ENCODE assay signal across 1 cellular context in the genomic region with DNA sequence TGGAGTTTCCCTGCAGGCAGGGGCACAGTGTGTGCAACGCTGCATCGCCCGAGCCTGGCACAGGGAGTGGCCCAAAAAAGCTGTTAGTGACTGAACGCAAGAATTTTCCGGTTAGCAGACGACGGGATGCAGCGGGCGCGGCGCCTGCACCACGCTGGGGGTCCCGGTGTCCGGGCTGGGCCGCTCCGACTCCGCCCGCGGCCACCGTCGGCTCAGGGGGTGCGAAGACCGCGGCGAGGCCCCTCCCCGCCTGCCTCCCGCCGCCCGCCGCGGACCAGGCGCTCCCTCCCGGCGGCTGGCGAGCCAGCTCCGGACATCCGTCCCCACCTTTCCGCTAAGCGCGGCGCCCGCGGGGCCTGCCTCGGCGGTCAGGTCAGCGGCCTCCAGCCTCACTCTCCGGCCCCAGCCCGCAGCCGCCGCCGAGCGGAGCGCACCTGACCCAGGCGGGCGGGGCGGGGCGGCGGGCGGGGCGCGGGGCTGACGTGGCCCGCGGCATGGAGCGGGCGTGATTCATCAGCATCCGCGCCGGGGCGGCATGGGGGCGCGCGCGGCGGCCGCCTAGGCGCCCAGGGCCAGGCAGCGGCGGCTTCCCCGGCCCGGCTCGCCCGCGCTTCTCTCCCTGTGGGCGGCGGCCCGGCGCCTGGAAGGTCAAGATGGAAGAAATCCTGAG.
TF ChIP-seq lines count a peak whose summit lies in the region.

A gene with protein sequence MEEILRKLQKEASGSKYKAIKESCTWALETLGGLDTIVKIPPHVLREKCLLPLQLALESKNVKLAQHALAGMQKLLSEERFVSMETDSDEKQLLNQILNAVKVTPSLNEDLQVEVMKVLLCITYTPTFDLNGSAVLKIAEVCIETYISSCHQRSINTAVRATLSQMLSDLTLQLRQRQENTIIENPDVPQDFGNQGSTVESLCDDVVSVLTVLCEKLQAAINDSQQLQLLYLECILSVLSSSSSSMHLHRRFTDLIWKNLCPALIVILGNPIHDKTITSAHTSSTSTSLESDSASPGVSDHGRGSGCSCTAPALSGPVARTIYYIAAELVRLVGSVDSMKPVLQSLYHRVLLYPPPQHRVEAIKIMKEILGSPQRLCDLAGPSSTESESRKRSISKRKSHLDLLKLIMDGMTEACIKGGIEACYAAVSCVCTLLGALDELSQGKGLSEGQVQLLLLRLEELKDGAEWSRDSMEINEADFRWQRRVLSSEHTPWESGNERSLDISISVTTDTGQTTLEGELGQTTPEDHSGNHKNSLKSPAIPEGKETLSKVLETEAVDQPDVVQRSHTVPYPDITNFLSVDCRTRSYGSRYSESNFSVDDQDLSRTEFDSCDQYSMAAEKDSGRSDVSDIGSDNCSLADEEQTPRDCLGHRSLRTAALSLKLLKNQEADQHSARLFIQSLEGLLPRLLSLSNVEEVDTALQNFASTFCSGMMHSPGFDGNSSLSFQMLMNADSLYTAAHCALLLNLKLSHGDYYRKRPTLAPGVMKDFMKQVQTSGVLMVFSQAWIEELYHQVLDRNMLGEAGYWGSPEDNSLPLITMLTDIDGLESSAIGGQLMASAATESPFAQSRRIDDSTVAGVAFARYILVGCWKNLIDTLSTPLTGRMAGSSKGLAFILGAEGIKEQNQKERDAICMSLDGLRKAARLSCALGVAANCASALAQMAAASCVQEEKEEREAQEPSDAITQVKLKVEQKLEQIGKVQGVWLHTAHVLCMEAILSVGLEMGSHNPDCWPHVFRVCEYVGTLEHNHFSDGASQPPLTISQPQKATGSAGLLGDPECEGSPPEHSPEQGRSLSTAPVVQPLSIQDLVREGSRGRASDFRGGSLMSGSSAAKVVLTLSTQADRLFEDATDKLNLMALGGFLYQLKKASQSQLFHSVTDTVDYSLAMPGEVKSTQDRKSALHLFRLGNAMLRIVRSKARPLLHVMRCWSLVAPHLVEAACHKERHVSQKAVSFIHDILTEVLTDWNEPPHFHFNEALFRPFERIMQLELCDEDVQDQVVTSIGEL (N-terminal part only) (plus strand): TSS at position 506 of the 670 bp plus-strand sequence. CDS start 148 bp downstream, at position 654.

TF ChIP-seq in HepG2, 621 proteins besides CTCF, POLR2A, EP300 and RAD21 (continued from another document and continues in another):
- TF ChIP-seq, protein P1, sequence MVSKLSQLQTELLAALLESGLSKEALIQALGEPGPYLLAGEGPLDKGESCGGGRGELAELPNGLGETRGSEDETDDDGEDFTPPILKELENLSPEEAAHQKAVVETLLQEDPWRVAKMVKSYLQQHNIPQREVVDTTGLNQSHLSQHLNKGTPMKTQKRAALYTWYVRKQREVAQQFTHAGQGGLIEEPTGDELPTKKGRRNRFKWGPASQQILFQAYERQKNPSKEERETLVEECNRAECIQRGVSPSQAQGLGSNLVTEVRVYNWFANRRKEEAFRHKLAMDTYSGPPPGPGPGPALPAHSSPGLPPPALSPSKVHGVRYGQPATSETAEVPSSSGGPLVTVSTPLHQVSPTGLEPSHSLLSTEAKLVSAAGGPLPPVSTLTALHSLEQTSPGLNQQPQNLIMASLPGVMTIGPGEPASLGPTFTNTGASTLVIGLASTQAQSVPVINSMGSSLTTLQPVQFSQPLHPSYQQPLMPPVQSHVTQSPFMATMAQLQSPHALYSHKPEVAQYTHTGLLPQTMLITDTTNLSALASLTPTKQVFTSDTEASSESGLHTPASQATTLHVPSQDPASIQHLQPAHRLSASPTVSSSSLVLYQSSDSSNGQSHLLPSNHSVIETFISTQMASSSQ (IDR thresholded peaks at IDR 0.05; ENCODE audit: low read depth): no peak
- TF ChIP-seq, protein P1 (CRISPR knock-in tag; IDR thresholded peaks at IDR 0.05; ENCODE audit: borderline replicate concordance): no peak
- no peak for TF ChIP-seq YEATS2 (CRISPR knock-in tag; IDR thresholded peaks at IDR 0.05; ENCODE audit: borderline replicate concordance)
- no peak for TF ChIP-seq ZNF331 (CRISPR knock-in tag; IDR thresholded peaks at IDR 0.05)
- TF ChIP-seq KLF13 (CRISPR knock-in tag; IDR thresholded peaks at IDR 0.05): no peak
- peak; percentile 41; the same call in 1 of the 2 replicates for TF ChIP-seq ZBTB38 (CRISPR knock-in tag; IDR thresholded peaks at IDR 0.05)
- TF ChIP-seq GATAD1 (CRISPR knock-in tag; IDR thresholded peaks at IDR 0.05): no peak
- no peak; the same call in 1 of the 2 replicates for TF ChIP-seq ZNF616 (CRISPR knock-in tag; IDR thresholded peaks at IDR 0.05; ENCODE audit: low read depth)
- no peak for TF ChIP-seq ZNF572 (CRISPR knock-in tag; IDR thresholded peaks at IDR 0.05)
- TF ChIP-seq MIXL1 (CRISPR knock-in tag; IDR thresholded peaks at IDR 0.05): no peak
- TF ChIP-seq ZNF12 (CRISPR knock-in tag; IDR thresholded peaks at IDR 0.05): 0 out of 2 replicates have a peak, but pooled peaks have one; percentile 29
- no peak for TF ChIP-seq ZNF605 (CRISPR knock-in tag; IDR thresholded peaks at IDR 0.05)
- 0 out of 2 replicates have a peak, but pooled peaks have one; percentile 39 for TF ChIP-seq ZBTB20 (CRISPR knock-in tag; IDR thresholded peaks at IDR 0.05; ENCODE audit: borderline replicate concordance, low read depth)
- 0 out of 2 replicates have a peak, but pooled peaks have one; percentile 30 for TF ChIP-seq POLR2G (IDR thresholded peaks at IDR 0.05; ENCODE audit: low read depth, low read length)
- TF ChIP-seq CCDC6 (CRISPR knock-in tag; IDR thresholded peaks at IDR 0.05): peak; percentile 93
- TF ChIP-seq, protein P2, sequence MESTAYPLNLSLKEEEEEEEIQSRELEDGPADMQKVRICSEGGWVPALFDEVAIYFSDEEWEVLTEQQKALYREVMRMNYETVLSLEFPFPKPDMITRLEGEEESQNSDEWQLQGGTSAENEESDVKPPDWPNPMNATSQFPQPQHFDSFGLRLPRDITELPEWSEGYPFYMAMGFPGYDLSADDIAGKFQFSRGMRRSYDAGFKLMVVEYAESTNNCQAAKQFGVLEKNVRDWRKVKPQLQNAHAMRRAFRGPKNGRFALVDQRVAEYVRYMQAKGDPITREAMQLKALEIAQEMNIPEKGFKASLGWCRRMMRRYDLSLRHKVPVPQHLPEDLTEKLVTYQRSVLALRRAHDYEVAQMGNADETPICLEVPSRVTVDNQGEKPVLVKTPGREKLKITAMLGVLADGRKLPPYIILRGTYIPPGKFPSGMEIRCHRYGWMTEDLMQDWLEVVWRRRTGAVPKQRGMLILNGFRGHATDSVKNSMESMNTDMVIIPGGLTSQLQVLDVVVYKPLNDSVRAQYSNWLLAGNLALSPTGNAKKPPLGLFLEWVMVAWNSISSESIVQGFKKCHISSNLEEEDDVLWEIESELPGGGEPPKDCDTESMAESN (CRISPR knock-in tag; conservative IDR thresholded peaks at IDR 0.05): peak; percentile 76; the same call in 1 of the 2 replicates
- TF ChIP-seq ZNF547 (CRISPR knock-in tag; IDR thresholded peaks at IDR 0.05): peak; percentile 63
- no peak for TF ChIP-seq GTF2F1 (IDR thresholded peaks at IDR 0.05; ENCODE audit: low read length)
- TF ChIP-seq, protein P3, sequence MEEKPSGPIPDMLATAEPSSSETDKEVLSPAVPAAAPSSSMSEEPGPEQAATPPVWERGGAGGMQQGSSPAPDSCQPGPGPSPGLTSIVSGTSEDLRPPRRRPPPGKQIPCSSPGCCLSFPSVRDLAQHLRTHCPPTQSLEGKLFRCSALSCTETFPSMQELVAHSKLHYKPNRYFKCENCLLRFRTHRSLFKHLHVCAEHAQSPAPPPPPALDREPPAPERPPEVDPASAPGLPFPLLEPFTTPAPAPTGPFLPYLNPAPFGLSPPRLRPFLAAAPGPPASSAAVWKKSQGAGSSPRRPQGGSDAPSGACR (CRISPR knock-in tag; IDR thresholded peaks at IDR 0.05): no peak
- no peak for TF ChIP-seq RBM39 (IDR thresholded peaks at IDR 0.05; ENCODE audit: low read depth, low read length, poor library complexity, severe bottlenecking)
- peak; percentile 9; the same call in 1 of the 2 replicates for TF ChIP-seq FOXO1 (CRISPR knock-in tag; IDR thresholded peaks at IDR 0.05)
- no peak for TF ChIP-seq MIER3 (CRISPR knock-in tag; IDR thresholded peaks at IDR 0.05; ENCODE audit: borderline replicate concordance)
- no peak for TF ChIP-seq MEIS1 (CRISPR knock-in tag; IDR thresholded peaks at IDR 0.05; ENCODE audit: borderline replicate concordance)
- TF ChIP-seq ZNF460 (CRISPR knock-in tag; IDR thresholded peaks at IDR 0.05; ENCODE audit: borderline replicate concordance): no peak
- TF ChIP-seq XRCC5 (optimal IDR thresholded peaks at IDR 0.05; ENCODE audit: low read length): no peak
- no peak for TF ChIP-seq MIER2 (CRISPR knock-in tag; IDR thresholded peaks at IDR 0.05)
- no peak for TF ChIP-seq TIGD3 (CRISPR knock-in tag; IDR thresholded peaks at IDR 0.05; ENCODE audit: borderline replicate concordance)
- TF ChIP-seq ZNF724P (CRISPR knock-in tag; IDR thresholded peaks at IDR 0.05; ENCODE audit: borderline replicate concordance): no peak; the same call in 1 of the 2 replicates
- TF ChIP-seq GPN1 (CRISPR knock-in tag; IDR thresholded peaks at IDR 0.05; ENCODE audit: borderline replicate concordance): no peak
- TF ChIP-seq HIVEP1 (CRISPR knock-in tag; IDR thresholded peaks at IDR 0.05): no peak
- peak; percentile 85; the same call in 1 of the 2 replicates for TF ChIP-seq ZNF546 (CRISPR knock-in tag; conservative IDR thresholded peaks at IDR 0.05)
- TF ChIP-seq SIN3A (IDR thresholded peaks at IDR 0.05; ENCODE audit: borderline replicate concordance, low read depth, low read length): no peak
- TF ChIP-seq, protein P4, sequence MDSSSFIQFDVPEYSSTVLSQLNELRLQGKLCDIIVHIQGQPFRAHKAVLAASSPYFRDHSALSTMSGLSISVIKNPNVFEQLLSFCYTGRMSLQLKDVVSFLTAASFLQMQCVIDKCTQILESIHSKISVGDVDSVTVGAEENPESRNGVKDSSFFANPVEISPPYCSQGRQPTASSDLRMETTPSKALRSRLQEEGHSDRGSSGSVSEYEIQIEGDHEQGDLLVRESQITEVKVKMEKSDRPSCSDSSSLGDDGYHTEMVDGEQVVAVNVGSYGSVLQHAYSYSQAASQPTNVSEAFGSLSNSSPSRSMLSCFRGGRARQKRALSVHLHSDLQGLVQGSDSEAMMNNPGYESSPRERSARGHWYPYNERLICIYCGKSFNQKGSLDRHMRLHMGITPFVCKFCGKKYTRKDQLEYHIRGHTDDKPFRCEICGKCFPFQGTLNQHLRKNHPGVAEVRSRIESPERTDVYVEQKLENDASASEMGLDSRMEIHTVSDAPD (CRISPR knock-in tag; IDR thresholded peaks at IDR 0.05): no peak
- TF ChIP-seq, protein P5, sequence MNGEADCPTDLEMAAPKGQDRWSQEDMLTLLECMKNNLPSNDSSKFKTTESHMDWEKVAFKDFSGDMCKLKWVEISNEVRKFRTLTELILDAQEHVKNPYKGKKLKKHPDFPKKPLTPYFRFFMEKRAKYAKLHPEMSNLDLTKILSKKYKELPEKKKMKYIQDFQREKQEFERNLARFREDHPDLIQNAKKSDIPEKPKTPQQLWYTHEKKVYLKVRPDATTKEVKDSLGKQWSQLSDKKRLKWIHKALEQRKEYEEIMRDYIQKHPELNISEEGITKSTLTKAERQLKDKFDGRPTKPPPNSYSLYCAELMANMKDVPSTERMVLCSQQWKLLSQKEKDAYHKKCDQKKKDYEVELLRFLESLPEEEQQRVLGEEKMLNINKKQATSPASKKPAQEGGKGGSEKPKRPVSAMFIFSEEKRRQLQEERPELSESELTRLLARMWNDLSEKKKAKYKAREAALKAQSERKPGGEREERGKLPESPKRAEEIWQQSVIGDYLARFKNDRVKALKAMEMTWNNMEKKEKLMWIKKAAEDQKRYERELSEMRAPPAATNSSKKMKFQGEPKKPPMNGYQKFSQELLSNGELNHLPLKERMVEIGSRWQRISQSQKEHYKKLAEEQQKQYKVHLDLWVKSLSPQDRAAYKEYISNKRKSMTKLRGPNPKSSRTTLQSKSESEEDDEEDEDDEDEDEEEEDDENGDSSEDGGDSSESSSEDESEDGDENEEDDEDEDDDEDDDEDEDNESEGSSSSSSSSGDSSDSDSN (CRISPR knock-in tag; IDR thresholded peaks at IDR 0.05): peak; percentile 96
- TF ChIP-seq SYNCRIP (IDR thresholded peaks at IDR 0.05; ENCODE audit: insufficient read depth, low read depth, low read length): no peak
- no peak for TF ChIP-seq ATF5 (CRISPR knock-in tag; IDR thresholded peaks at IDR 0.05; ENCODE audit: low read depth)
- TF ChIP-seq ZNF607 (CRISPR knock-in tag; IDR thresholded peaks at IDR 0.05; ENCODE audit: borderline replicate concordance): peak; percentile 48; the same call in 1 of the 2 replicates
- TF ChIP-seq ZNF431 (CRISPR knock-in tag; IDR thresholded peaks at IDR 0.05; ENCODE audit: borderline replicate concordance, low read depth): peak; percentile 89
- TF ChIP-seq ZBTB3 (CRISPR knock-in tag; IDR thresholded peaks at IDR 0.05; ENCODE audit: borderline replicate concordance, low read depth): no peak
- peak; percentile 63; the same call in 1 of the 2 replicates for TF ChIP-seq ARNT2 (CRISPR knock-in tag; IDR thresholded peaks at IDR 0.05; ENCODE audit: low read depth)
- TF ChIP-seq ZNF773 (CRISPR knock-in tag; IDR thresholded peaks at IDR 0.05; ENCODE audit: borderline replicate concordance): peak; percentile 49; the same call in 1 of the 2 replicates
- TF ChIP-seq MTA3 (CRISPR knock-in tag; IDR thresholded peaks at IDR 0.05): no peak
- peak; percentile 14 for TF ChIP-seq ZNF883 (CRISPR knock-in tag; IDR thresholded peaks at IDR 0.05; ENCODE audit: not compliant biosample characterization)
- TF ChIP-seq FOSL1 (CRISPR knock-in tag; IDR thresholded peaks at IDR 0.05; ENCODE audit: borderline replicate concordance): no peak
- TF ChIP-seq ZNF432 (CRISPR knock-in tag; IDR thresholded peaks at IDR 0.05; ENCODE audit: borderline replicate concordance): no peak
- TF ChIP-seq HOXA7 (CRISPR knock-in tag; IDR thresholded peaks at IDR 0.05): no peak
